In genomic region chr11:5690216-5690615, GRCh38 we compare ENCODE assay signal across 1 cellular context.
TF ChIP-seq lines count a peak whose summit lies in the region.

No MANE protein-coding gene starts in this region.

TF ChIP-seq in GM12878, 131 proteins besides CTCF, POLR2A, EP300 and RAD21:
- TF ChIP-seq ETV6 (conservative IDR thresholded peaks at IDR 0.05 in 1 of 2, IDR thresholded peaks at IDR 0.05 in 1 of 2; ENCODE audit: borderline replicate concordance in 1 of 2, low read depth in 1 of 2) = no peak
- no peak for TF ChIP-seq MTA2 (IDR thresholded peaks at IDR 0.05; ENCODE audit: low read depth)
- TF ChIP-seq YY1 (IDR thresholded peaks at IDR 0.05; ENCODE audit: low read depth, low read length) = 0 out of 2 replicates have a peak, but pooled peaks have one; percentile 38
- peak; percentile 23 for TF ChIP-seq SKIL (IDR thresholded peaks at IDR 0.05; ENCODE audit: low read depth, poor library complexity, severe bottlenecking)
- TF ChIP-seq BHLHE40 (IDR thresholded peaks at IDR 0.05; ENCODE audit: borderline replicate concordance in 1 of 2, low read depth in 2 of 2, low read length in 1 of 2) = peak in 1 of 2 experiments; percentile 79; a peak in 2 of 4 replicates
- 0 out of 2 replicates have a peak, but pooled peaks have one; percentile 8 for TF ChIP-seq BACH1 (IDR thresholded peaks at IDR 0.05; ENCODE audit: borderline replicate concordance)
- no peak for TF ChIP-seq TAF1 (IDR thresholded peaks at IDR 0.05; ENCODE audit: borderline replicate concordance, low read depth, low read length)
- 0 out of 2 replicates have a peak, but pooled peaks have one; percentile 49 for TF ChIP-seq CHD1 (IDR thresholded peaks at IDR 0.05; ENCODE audit: low read depth, low read length)
- no peak for TF ChIP-seq KLF5 (IDR thresholded peaks at IDR 0.05; ENCODE audit: partially characterized antibody)
- no peak for TF ChIP-seq MXI1 (IDR thresholded peaks at IDR 0.05; ENCODE audit: low read depth, low read length)
- peak; percentile 17 for TF ChIP-seq SMAD1 (IDR thresholded peaks at IDR 0.05; ENCODE audit: low read depth, partially characterized antibody)
- no peak for TF ChIP-seq NBN (IDR thresholded peaks at IDR 0.05)
- TF ChIP-seq CREB1 (IDR thresholded peaks at IDR 0.05; ENCODE audit: low read depth) = no peak
- TF ChIP-seq SIN3A (IDR thresholded peaks at IDR 0.05; ENCODE audit: low read depth, low read length) = 0 out of 2 replicates have a peak, but pooled peaks have one; percentile 2
- TF ChIP-seq ZZZ3 (IDR thresholded peaks at IDR 0.05; ENCODE audit: control insufficient read depth, insufficient read length, low read depth) = no peak
- TF ChIP-seq IRF5 (IDR thresholded peaks at IDR 0.05; ENCODE audit: borderline replicate concordance) = no peak
- no peak for TF ChIP-seq RBBP5 (conservative IDR thresholded peaks at IDR 0.05)
- no peak for TF ChIP-seq GATAD2B (conservative IDR thresholded peaks at IDR 0.05; ENCODE audit: low read depth)
- no peak for TF ChIP-seq ZBTB11 (CRISPR knock-in tag; IDR thresholded peaks at IDR 0.05)
